8 cellular contexts compared by ENCODE assay signal in genomic region chr9:114033397-114034103, GRCh38. TPM values are rescaled to one million over a fixed set of nuclear protein-coding genes. Genes with fewer than 3 reads are reported as not detected.
DNase-seq lines count a peak whose midpoint lies in the region; ATAC-seq lines count a peak whose summit lies in the region.

No MANE protein-coding gene starts in this region.

- H3K4me3 Mint-ChIP-seq in activated CD4-positive, alpha-beta T cell treated with anti-CD3 and anti-CD28 coated beads, Interleukin-2, amount 10 ng/mL, durations not matched to agents 24 days and 14 days, result no peak overlapping the region
- no peak overlapping the region for H3K4me3 Mint-ChIP-seq in activated CD4-positive, alpha-beta memory T cell treated with anti-CD3 and anti-CD28 coated beads for 36 hours

- H3K27me3 Mint-ChIP-seq in activated CD4-positive, alpha-beta T cell treated with anti-CD3 and anti-CD28 coated beads, Interleukin-2, amount 10 ng/mL, durations not matched to agents 24 days and 14 days, result no peaks in the 10 kb centered on the region
- no peaks in the 10 kb centered on the region for H3K27me3 Mint-ChIP-seq in activated CD4-positive, alpha-beta memory T cell treated with anti-CD3 and anti-CD28 coated beads for 36 hours

- CTCF ChIA-PET in activated CD4-positive, alpha-beta memory T cell treated with anti-CD3 and anti-CD28 coated beads for 36 hours (lab: Charles Lee), result interaction anchor here (0.6 kb wide), 2 partner anchors 11 to 201 kb away, joined by 3 read pairs; no protein-coding TSS in a partner anchor

- no peaks in the 10 kb centered on the region for H3K4me1 Mint-ChIP-seq in activated CD4-positive, alpha-beta T cell treated with anti-CD3 and anti-CD28 coated beads, Interleukin-2, amount 10 ng/mL, durations not matched to agents 24 days and 14 days
- no peaks in the 10 kb centered on the region for H3K4me1 Mint-ChIP-seq in activated CD4-positive, alpha-beta memory T cell treated with anti-CD3 and anti-CD28 coated beads for 36 hours (ENCODE audit: low read depth)

- DNase-seq in activated CD4-positive, alpha-beta T cell treated with anti-CD3 and anti-CD28 coated beads, Interleukin-2, amount 10 ng/mL, durations not matched to agents 24 days and 14 days, result peak; percentile 53
- no peak for DNase-seq in activated CD4-positive, alpha-beta T cell treated with anti-CD3 and anti-CD28 coated beads for 1 hour
- peak; percentile 15 for DNase-seq in activated CD4-positive, alpha-beta memory T cell treated with anti-CD3 and anti-CD28 coated beads for 36 hours
- DNase-seq in left ventricle myocardium superior (peak; percentile 61), NCI-H2171 (lab: John Stamatoyannopoulos, UW) (no peak)
- DNase-seq in stimulated activated naive CD8-positive, alpha-beta T cell treated with anti-CD3 and anti-CD28 coated beads, Interleukin-15, Interleukin-2, amounts not matched to agents 100 U/mL and 50 U/mL, for 24 hours, result peak; percentile 16

- no peak overlapping the region for H3K27ac Mint-ChIP-seq in activated CD4-positive, alpha-beta T cell treated with anti-CD3 and anti-CD28 coated beads, Interleukin-2, amount 10 ng/mL, durations not matched to agents 24 days and 14 days
- no peak overlapping the region for H3K27ac Mint-ChIP-seq in activated CD4-positive, alpha-beta memory T cell treated with anti-CD3 and anti-CD28 coated beads for 36 hours

- intact Hi-C loops in activated CD4-positive, alpha-beta T cell treated with anti-CD3 and anti-CD28 coated beads, Interleukin-2, amount 10 ng/mL, durations not matched to agents 24 days and 14 days (cut with micrococcal nuclease), result no loop called here
- intact Hi-C loops in activated CD4-positive, alpha-beta memory T cell treated with anti-CD3 and anti-CD28 coated beads for 36 hours (cut with micrococcal nuclease), result no loop called here
- intact Hi-C loops in left ventricle myocardium superior (cut with micrococcal nuclease), result loop anchor here (2.0 kb wide), 1 partner anchor 227 kb away; no protein-coding TSS in a partner anchor

- POLR2A ChIA-PET in activated CD4-positive, alpha-beta memory T cell treated with anti-CD3 and anti-CD28 coated beads for 36 hours (lab: Charles Lee), result no interaction called here

- H3K36me3 Mint-ChIP-seq in activated CD4-positive, alpha-beta T cell treated with anti-CD3 and anti-CD28 coated beads, Interleukin-2, amount 10 ng/mL, durations not matched to agents 24 days and 14 days (ENCODE audit: low read depth), result no peaks in the 10 kb centered on the region
- no peaks in the 10 kb centered on the region for H3K36me3 Mint-ChIP-seq in activated CD4-positive, alpha-beta memory T cell treated with anti-CD3 and anti-CD28 coated beads for 36 hours

- no peaks in the 10 kb centered on the region for H3K9me3 Mint-ChIP-seq in activated CD4-positive, alpha-beta T cell treated with anti-CD3 and anti-CD28 coated beads, Interleukin-2, amount 10 ng/mL, durations not matched to agents 24 days and 14 days
- no peaks in the 10 kb centered on the region for H3K9me3 Mint-ChIP-seq in activated CD4-positive, alpha-beta memory T cell treated with anti-CD3 and anti-CD28 coated beads for 36 hours

- ATAC-seq in left ventricle myocardium superior (peak; percentile 81), GM19395 (IDR thresholded peaks at IDR 0.05; ENCODE audit: unreplicated experiment) (no peak), HG02642 (IDR thresholded peaks at IDR 0.05; ENCODE audit: poor library complexity, unreplicated experiment) (no peak)
- no peak for ATAC-seq in stimulated activated naive CD8-positive, alpha-beta T cell treated with anti-CD3 and anti-CD28 coated beads, Interleukin-15, Interleukin-2, amounts not matched to agents 100 U/mL and 50 U/mL, for 24 hours

RNA-seq across cellular contexts. Expression of gene AMBP, which starts 44.5 kb away (rescaled TPM):
- not detected in 2 replicates for total RNA-seq in activated CD4-positive, alpha-beta T cell treated with anti-CD3 and anti-CD28 coated beads, Interleukin-2, amount 10 ng/mL, durations not matched to agents 24 days and 14 days
- total RNA-seq in activated CD4-positive, alpha-beta memory T cell treated with anti-CD3 and anti-CD28 coated beads for 36 hours, result not detected
- not detected for total RNA-seq in left ventricle myocardium superior

Comparison
In these comparisons a context has a peak if more than half of its experiments do, and no peak if none do; other contexts are left out.
1. DNase-seq: peak in activated CD4-positive, alpha-beta T cell treated with anti-CD3 and anti-CD28 coated beads, Interleukin-2, amount 10 ng/mL, durations not matched to agents 24 days and 14 days (single experiment), activated CD4-positive, alpha-beta memory T cell treated with anti-CD3 and anti-CD28 coated beads for 36 hours (single experiment), left ventricle myocardium superior (single experiment) and stimulated activated naive CD8-positive, alpha-beta T cell treated with anti-CD3 and anti-CD28 coated beads, Interleukin-15, Interleukin-2, amounts not matched to agents 100 U/mL and 50 U/mL, for 24 hours (single experiment); none in activated CD4-positive, alpha-beta T cell treated with anti-CD3 and anti-CD28 coated beads for 1 hour (single experiment) and NCI-H2171 (single experiment).